ENCODE assay signal across 23 cellular contexts in the genomic region with DNA sequence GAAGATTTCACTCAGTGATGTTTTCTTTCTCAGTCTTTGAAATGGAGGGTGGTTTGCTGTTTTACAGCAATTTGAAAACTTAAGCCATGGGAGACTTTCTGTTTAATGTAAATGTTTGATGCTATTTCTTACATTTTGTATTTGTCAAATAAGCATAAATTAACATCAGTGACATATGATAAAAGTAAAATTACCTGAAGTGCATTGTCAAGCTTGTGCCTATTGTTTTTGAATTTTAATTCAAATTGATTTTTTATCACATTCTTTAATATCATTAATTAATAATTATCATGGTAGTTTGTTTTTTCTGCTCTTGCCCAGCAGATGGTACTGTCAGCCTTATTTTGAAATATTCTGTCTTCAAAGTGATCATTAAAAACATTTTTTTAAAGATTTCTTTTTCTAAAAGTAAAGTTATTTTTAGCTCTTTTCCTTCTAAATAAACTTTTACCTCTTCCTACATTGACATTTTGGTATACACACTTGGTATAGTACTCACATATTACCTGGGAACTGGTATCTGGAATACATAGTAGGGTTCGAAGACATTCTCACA. TPM values are rescaled to one million over a fixed set of nuclear protein-coding genes. Genes with fewer than 3 reads are reported as not detected.
DNase-seq lines count a peak whose midpoint lies in the region; ATAC-seq and TF ChIP-seq lines count a peak whose summit lies in the region.
"Had no signal": no experiment of that assay in that cellular context is flagged by ENCODE, and none has a peak within 500 bp of the region (broad histone marks: within the 10 kb centered on the region; RNA-seq: fewer than 3 reads in every experiment).

No MANE protein-coding gene starts in this region.

- TF ChIP-seq CTCF in C4-2B (conservative IDR thresholded peaks at IDR 0.05) (peak; percentile 29), IMR-90 (conservative IDR thresholded peaks at IDR 0.05; ENCODE audit: low read depth, low read length) (peak; percentile 50), astrocyte of the spinal cord (IDR thresholded peaks at IDR 0.05; ENCODE audit: low read depth, low read length) (peak; percentile 6)

- H3K4me3 Mint-ChIP-seq in activated CD8-positive, alpha-beta T cell treated with anti-CD3 and anti-CD28 coated beads, Interleukin-2, amount 10 ng/mL, durations not matched to agents 7 days and 5 days, result no peak overlapping the region
- H3K4me3 Mint-ChIP-seq: activated CD8-positive, alpha-beta T cell treated with anti-CD3 and anti-CD28 coated beads for 36 hours; activated T-cell treated with anti-CD3 and anti-CD28 coated beads, Interleukin-2, amount 50 U/mL, for 24 hours; naive B cell had no signal

- H3K27ac ChIP-seq in C4-2B (no peak overlapping the region), IMR-90 (ENCODE audit: insufficient read depth, low read length) (no peak overlapping the region), mesenchymal stem cell (ENCODE audit: low read length, poor library complexity, severe bottlenecking) (peak overlapping the region; percentile 60)
- H3K27ac ChIP-seq: parathyroid adenoma, tibial artery had no signal

- H2BK120ac ChIP-seq in IMR-90 (ENCODE audit: low read depth, low read length), result peak overlapping the region; percentile 10; the same call in 1 of the 2 replicates
- no peak overlapping the region for H2BK120ac ChIP-seq in mesenchymal stem cell (ENCODE audit: low read depth, low read length)

- H3K56ac ChIP-seq in IMR-90 (ENCODE audit: extremely low read depth, insufficient read depth, low read length), result no peak overlapping the region

- H4K91ac ChIP-seq in IMR-90 (ENCODE audit: insufficient read depth, low read depth, low read length) (no peak overlapping the region), mesenchymal stem cell (ENCODE audit: low read length) (no peak overlapping the region)

- no peaks in the 10 kb centered on the region for H3K27me3 Mint-ChIP-seq in activated CD8-positive, alpha-beta T cell treated with anti-CD3 and anti-CD28 coated beads, Interleukin-2, amount 10 ng/mL, durations not matched to agents 7 days and 5 days (ENCODE audit: low read depth)
- H3K27me3 Mint-ChIP-seq: activated CD8-positive, alpha-beta T cell treated with anti-CD3 and anti-CD28 coated beads for 36 hours; activated T-cell treated with anti-CD3 and anti-CD28 coated beads, Interleukin-2, amount 50 U/mL, for 24 hours; naive B cell had no signal

- peaks cover 9% of the 10 kb centered on the region for H3K4me1 ChIP-seq in IMR-90 (ENCODE audit: control insufficient read depth, insufficient read depth, low read length)
- H3K4me1 ChIP-seq in mesenchymal stem cell (ENCODE audit: control insufficient read depth, insufficient read depth, low read depth, low read length), result no peaks in the 10 kb centered on the region
- H3K4me1 ChIP-seq: parathyroid adenoma, tibial artery had no signal

- H3K4me3 ChIP-seq in IMR-90 (ENCODE audit: insufficient read depth, low read depth, low read length), result no peak overlapping the region
- H3K4me3 ChIP-seq in astrocyte of the spinal cord (ENCODE audit: low read depth, low read length), result no peak overlapping the region
- H3K4me3 ChIP-seq in mesenchymal stem cell (ENCODE audit: insufficient read depth in 1 of 2, low read depth in 1 of 2, low read length in 2 of 2), result no peak overlapping the region
- H3K4me3 ChIP-seq: tibial artery had no signal

- H3K36me3 ChIP-seq in IMR-90 (ENCODE audit: control insufficient read depth, insufficient read depth, low read length), result peaks cover 15% of the 10 kb centered on the region
- peaks cover 2 to 4% of the 10 kb centered on the region in 2 experiments for H3K36me3 ChIP-seq in mesenchymal stem cell (ENCODE audit: control insufficient read depth in 1 of 2, insufficient read depth in 2 of 2, low read depth in 1 of 2, low read length in 2 of 2)

- no peak overlapping the region for H4K8ac ChIP-seq in IMR-90 (ENCODE audit: low read depth in 2 of 2, low read length in 2 of 2)
- H4K8ac ChIP-seq in mesenchymal stem cell (ENCODE audit: low read length), result no peak overlapping the region

- peak; percentile 43; the same call in 1 of the 2 replicates for TF ChIP-seq RAD21 in IMR-90 (IDR thresholded peaks at IDR 0.05; ENCODE audit: low read length)

- H3K9ac ChIP-seq in IMR-90 (ENCODE audit: low read depth, low read length) (no peak overlapping the region; the same call in 1 of the 2 replicates), mesenchymal stem cell (ENCODE audit: low read length) (no peak overlapping the region)
- H3K9ac ChIP-seq: parathyroid adenoma had no signal

- intact Hi-C loops in IMR-90 (cut with micrococcal nuclease), result loop anchor here (1.0 to 5.0 kb wide), 3 partner anchors 80 to 825 kb away; no protein-coding TSS in a partner anchor

- H3K23ac ChIP-seq in IMR-90 (ENCODE audit: low read depth, low read length) (no peak overlapping the region), mesenchymal stem cell (ENCODE audit: low read length in 2 of 2) (no peak overlapping the region)

- H2BK12ac ChIP-seq in mesenchymal stem cell (ENCODE audit: low read length in 2 of 2), result no peak overlapping the region

- H3K9me1 ChIP-seq in IMR-90 (ENCODE audit: insufficient read depth, low read length), result no peaks in the 10 kb centered on the region

- no peak for ATAC-seq in IMR-90 (ENCODE audit: low read depth)
- ATAC-seq in activated CD8-positive, alpha-beta T cell treated with anti-CD3 and anti-CD28 coated beads, Interleukin-2, amount 10 ng/mL, durations not matched to agents 7 days and 5 days, result no peak
- ATAC-seq: activated CD8-positive, alpha-beta T cell treated with anti-CD3 and anti-CD28 coated beads for 36 hours had no signal

- H2AK5ac ChIP-seq in IMR-90 (ENCODE audit: low read depth, low read length) (no peak overlapping the region), mesenchymal stem cell (ENCODE audit: low read length, severe bottlenecking) (no peak overlapping the region)

- DNase-seq in IMR-90 (peak; percentile 7), astrocyte of the spinal cord (ENCODE audit: low read depth, low spot score) (no peak), mesenchymal stem cell (no peak), NOMO-1 treated with DMSO at 0.1 percent for 48 hours (lab: John Stamatoyannopoulos, UW; ENCODE audit: unreplicated experiment) (no peak), NOMO-1 treated with dmso at 0.1 percent for 144 hours (lab: John Stamatoyannopoulos, UW; ENCODE audit: unreplicated experiment) (no peak), HEK293T (ENCODE audit: extremely low spot score) (no peak)
- DNase-seq in activated CD8-positive, alpha-beta T cell treated with anti-CD3 and anti-CD28 coated beads, Interleukin-2, amount 10 ng/mL, durations not matched to agents 7 days and 5 days, result no peak
- DNase-seq: activated CD4-positive, CD25-positive, alpha-beta regulatory T cell; activated CD8-positive, alpha-beta T cell treated with anti-CD3 and anti-CD28 coated beads for 36 hours; activated naive CD4-positive, alpha-beta T cell treated with Interleukin-2 at 50 U/mL for 16 hours; activated T-cell treated with anti-CD3 and anti-CD28 coated beads, Interleukin-2, amount 50 U/mL, for 24 hours; anterior cingulate cortex; H7; hippocampal formation; naive B cell; NCI-H1092; NCI-H526; stimulated activated CD4-positive, alpha-beta T cell treated with anti-CD3 and anti-CD28 coated beads, Interleukin-2, amount 100 ng/mL, for 24 hours; stimulated activated naive CD4-positive, alpha-beta T cell treated with Interleukin-2 at 50 U/mL for 16 hours; T-helper 2 cell; tibial artery had no signal

- H3K27me3 ChIP-seq in IMR-90 (ENCODE audit: control insufficient read depth, insufficient read depth, low read length) (no peaks in the 10 kb centered on the region), mesenchymal stem cell (ENCODE audit: control insufficient read depth in 1 of 2, insufficient read depth in 1 of 2, low read length in 2 of 2) (no peaks in the 10 kb centered on the region)
- H3K27me3 ChIP-seq: tibial artery had no signal

- H3K4me2 ChIP-seq in IMR-90 (ENCODE audit: low read depth, low read length), result peak overlapping the region; percentile 36; the same call in 1 of the 2 replicates
- H3K4me2 ChIP-seq in mesenchymal stem cell (ENCODE audit: low read length, poor library complexity, severe bottlenecking), result no peak overlapping the region

- peaks cover 51% of the 10 kb centered on the region for H3K36me3 Mint-ChIP-seq in activated CD8-positive, alpha-beta T cell treated with anti-CD3 and anti-CD28 coated beads, Interleukin-2, amount 10 ng/mL, durations not matched to agents 7 days and 5 days (ENCODE audit: low read depth)

- H2AFZ ChIP-seq in IMR-90 (replicated peaks; ENCODE audit: low read length, poor library complexity) (no peak overlapping the region), mesenchymal stem cell (ENCODE audit: low read depth, low read length) (no peak overlapping the region)
- H2AFZ ChIP-seq: parathyroid adenoma had no signal

- H3K9me3 ChIP-seq in IMR-90 (ENCODE audit: control insufficient read depth, insufficient read depth, low read length), result no peaks in the 10 kb centered on the region
- no peaks in the 10 kb centered on the region for H3K9me3 ChIP-seq in mesenchymal stem cell (ENCODE audit: control insufficient read depth, low read length)
- H3K9me3 ChIP-seq: tibial artery had no signal

- H3K4ac ChIP-seq in IMR-90 (ENCODE audit: low read depth, low read length), result no peak overlapping the region
- H3K4ac ChIP-seq in mesenchymal stem cell (ENCODE audit: low read depth in 1 of 2, low read length in 2 of 2), result no peak overlapping the region

- in situ Hi-C loops in IMR-90 (cut with MboI; ENCODE audit: low sequenced_read_pairs), result no loop called here
- in situ Hi-C loops in astrocyte of the spinal cord (cut with HindIII; ENCODE audit: low sequenced_read_pairs), result no loop called here

- H3K14ac ChIP-seq in IMR-90 (replicated peaks; ENCODE audit: low read depth, low read length) (no peak overlapping the region), mesenchymal stem cell (ENCODE audit: low read length in 2 of 2) (no peak overlapping the region)

- no peak for TF ChIP-seq POLR2A in IMR-90 (IDR thresholded peaks at IDR 0.05; ENCODE audit: low read depth, low read length)

- no peak overlapping the region for H2AK9ac ChIP-seq in IMR-90 (replicated peaks; ENCODE audit: low read depth, low read length, poor library complexity)

- H2BK15ac ChIP-seq in IMR-90 (ENCODE audit: low read depth, low read length) (no peak overlapping the region), mesenchymal stem cell (ENCODE audit: low read depth, poor library complexity, severe bottlenecking) (no peak overlapping the region)

- H4K20me1 ChIP-seq in IMR-90 (ENCODE audit: insufficient read depth, low read length), result no peaks in the 10 kb centered on the region

- no CpG with 5 or more reads among the region's 1 CpG for WGBS in IMR-90 (ENCODE audit: extremely low coverage in 2 of 2, insufficient read length in 1 of 2), 2 experiments
- no CpG with 5 or more reads among the region's 1 CpG for WGBS in mesenchymal stem cell

- POLR2A ChIA-PET in IMR-90 (lab: Charles Lee; ENCODE audit: unreplicated experiment) (no interaction called here), HEK293T (lab: Yijun Ruan, JAX) (no interaction called here)
- POLR2A ChIA-PET in activated CD8-positive, alpha-beta T cell treated with anti-CD3 and anti-CD28 coated beads, Interleukin-2, amount 10 ng/mL, durations not matched to agents 7 days and 5 days (lab: Charles Lee), result no interaction called here

- H3K27ac Mint-ChIP-seq in activated CD8-positive, alpha-beta T cell treated with anti-CD3 and anti-CD28 coated beads, Interleukin-2, amount 10 ng/mL, durations not matched to agents 7 days and 5 days, result no peak overlapping the region
- H3K27ac Mint-ChIP-seq: activated CD8-positive, alpha-beta T cell treated with anti-CD3 and anti-CD28 coated beads for 36 hours; activated T-cell treated with anti-CD3 and anti-CD28 coated beads, Interleukin-2, amount 50 U/mL, for 24 hours had no signal

- H3K9me3 Mint-ChIP-seq in activated CD8-positive, alpha-beta T cell treated with anti-CD3 and anti-CD28 coated beads, Interleukin-2, amount 10 ng/mL, durations not matched to agents 7 days and 5 days (ENCODE audit: insufficient read depth), result no peaks in the 10 kb centered on the region
- H3K9me3 Mint-ChIP-seq: activated CD8-positive, alpha-beta T cell treated with anti-CD3 and anti-CD28 coated beads for 36 hours; activated T-cell treated with anti-CD3 and anti-CD28 coated beads, Interleukin-2, amount 50 U/mL, for 24 hours; naive B cell had no signal

- H3K18ac ChIP-seq in IMR-90 (ENCODE audit: low read depth, low read length), result peak overlapping the region; percentile 21; the same call in 1 of the 2 replicates
- no peak overlapping the region for H3K18ac ChIP-seq in mesenchymal stem cell (ENCODE audit: low read depth in 1 of 2, low read length in 2 of 2)

- H2BK5ac ChIP-seq in IMR-90 (ENCODE audit: low read depth, low read length, poor library complexity, severe bottlenecking) (peak overlapping the region; percentile 44), mesenchymal stem cell (ENCODE audit: low read depth, low read length, poor library complexity, severe bottlenecking) (no peak overlapping the region)

- H3K4me1 Mint-ChIP-seq in activated CD8-positive, alpha-beta T cell treated with anti-CD3 and anti-CD28 coated beads, Interleukin-2, amount 10 ng/mL, durations not matched to agents 7 days and 5 days (ENCODE audit: low read depth), result peaks cover 12% of the 10 kb centered on the region

- 0 out of 2 replicates have a peak overlapping the region, but pooled peaks have one; percentile 11 for H2BK20ac ChIP-seq in IMR-90 (ENCODE audit: low read depth, low read length)

- no TSS peak for BruUV-seq in IMR-90 (replicated peaks; lab: Mats Ljungman, UMichigan)

- dilution Hi-C loops in IMR-90 (cut with HindIII; ENCODE audit: low sequenced_read_pairs, unreplicated experiment), result no loop called here

- peaks cover 0 to 4% of the 10 kb centered on the region in 2 experiments; a peak in 1 of 4 replicates for H3K79me1 ChIP-seq in IMR-90 (ENCODE audit: low read depth in 1 of 2, low read length in 2 of 2)
- H3K79me1 ChIP-seq in mesenchymal stem cell (replicated peaks; ENCODE audit: low read length, poor library complexity, severe bottlenecking), result peaks cover 15% of the 10 kb centered on the region

- H4K5ac ChIP-seq in IMR-90 (ENCODE audit: low read depth, low read length), result no peak overlapping the region; the same call in 1 of the 2 replicates

- CTCF ChIA-PET in IMR-90 (lab: Yijun Ruan, JAX), result interaction anchor here (0.6 to 1.6 kb wide), 5 partner anchors 9 to 260 kb away, joined by 3 to 4 read pairs (median 3); no protein-coding TSS in a partner anchor
- CTCF ChIA-PET in activated CD8-positive, alpha-beta T cell treated with anti-CD3 and anti-CD28 coated beads, Interleukin-2, amount 10 ng/mL, durations not matched to agents 7 days and 5 days (lab: Charles Lee), result interaction anchor here (1.1 to 2.4 kb wide), 2 partner anchors 26 to 235 kb away, joined by 5 to 8 read pairs; no protein-coding TSS in a partner anchor
- CTCF ChIA-PET in HEK293T (lab: Yijun Ruan, JAX), result no interaction called here

RNA-seq across cellular contexts. Expression of gene L3MBTL3, which starts 29.1 kb away (rescaled TPM):
- total RNA-seq in IMR-90 (2012; rRNA removed), result 7.2 and 14.4 TPM in 2 replicates
- polyA plus RNA-seq in IMR-90 (2012; rRNA removed), result 8.4 and 10.9 TPM in 2 replicates
- polyA plus RNA-seq in IMR-90 (2012; cell fraction: cytosol; rRNA removed), result 0.79 and 3.6 TPM in 2 replicates
- polyA plus RNA-seq in IMR-90 (2012; cell fraction: nucleus; rRNA removed; ENCODE audit: low replicate concordance), result 1.4 and 22.5 TPM in 2 replicates
- polyA plus RNA-seq in mesenchymal stem cell (2013, experiment 1 of 2), result 11.6 TPM
- polyA plus RNA-seq in mesenchymal stem cell (2013, experiment 2 of 2), result 11.2 TPM
- total RNA-seq in activated CD8-positive, alpha-beta T cell treated with anti-CD3 and anti-CD28 coated beads, Interleukin-2, amount 10 ng/mL, durations not matched to agents 7 days and 5 days, result 10 to 100 TPM; 31.7 to 34.0 TPM
